In genomic region chr3:197468866-197469382, GRCh38 we compare ENCODE assay signal across 19 cellular contexts.
A peak's percentile ranks its signal among the peaks of the same experiment; 100 is the strongest.
DNase-seq lines count a peak whose midpoint lies in the region; ATAC-seq, FAIRE-seq and TF ChIP-seq lines count a peak whose summit lies in the region.
"Had no signal": no experiment of that assay in that cellular context is flagged by ENCODE, and none has a peak within 500 bp of the region (broad histone marks: within the 10 kb centered on the region; RNA-seq: fewer than 3 reads in every experiment).

No MANE protein-coding gene starts in this region.

- no TSS peak for BruUV-seq in Caco-2 (replicated peaks; lab: Mats Ljungman, UMichigan)

- no peaks in the 10 kb centered on the region for H3K27me3 Mint-ChIP-seq in Caco-2 (ENCODE audit: insufficient read depth, unreplicated experiment)
- H3K27me3 Mint-ChIP-seq in osteocyte (ENCODE audit: unreplicated experiment), result no peaks in the 10 kb centered on the region
- peaks cover 21 to 35% of the 10 kb centered on the region in 2 donors for H3K27me3 Mint-ChIP-seq in T-cell

- no peak for ATAC-seq in T-cell (replicated peaks in 1 of 4)
- ATAC-seq: activated CD8-positive, alpha-beta T cell treated with anti-CD3 and anti-CD28 coated beads, Interleukin-2, amount 10 ng/mL, durations not matched to agents 7 days and 5 days had no signal

- H3K36me3 Mint-ChIP-seq in Caco-2 (ENCODE audit: insufficient read depth, unreplicated experiment) (no peaks in the 10 kb centered on the region), osteocyte (ENCODE audit: unreplicated experiment) (no peaks in the 10 kb centered on the region), T-cell (no peaks in the 10 kb centered on the region)
- H3K36me3 Mint-ChIP-seq: IgD-negative memory B cell had no signal

- H3K9me3 Mint-ChIP-seq in Caco-2 (ENCODE audit: unreplicated experiment) (peaks cover under 1% of the 10 kb centered on the region), osteocyte (ENCODE audit: unreplicated experiment) (no peaks in the 10 kb centered on the region), T-cell (no peaks in the 10 kb centered on the region)
- H3K9me3 Mint-ChIP-seq: activated naive CD4-positive, alpha-beta T cell treated with anti-CD3 and anti-CD28 coated beads for 36 hours; IgD-negative memory B cell had no signal

- no peak overlapping the region for H3K27ac Mint-ChIP-seq in Caco-2 (ENCODE audit: unreplicated experiment)
- peak overlapping the region; percentile 77 for H3K27ac Mint-ChIP-seq in osteocyte (ENCODE audit: unreplicated experiment)
- no peak overlapping the region for H3K27ac Mint-ChIP-seq in T-cell
- H3K27ac Mint-ChIP-seq: activated CD8-positive, alpha-beta T cell treated with anti-CD3 and anti-CD28 coated beads, Interleukin-2, amount 10 ng/mL, durations not matched to agents 7 days and 5 days; activated naive CD4-positive, alpha-beta T cell treated with anti-CD3 and anti-CD28 coated beads for 36 hours; IgD-negative memory B cell had no signal

- peak; percentile 22 to 57 for DNase-seq in Caco-2
- peak; percentile 57 for DNase-seq in RCC 7860 (ENCODE audit: low spot score)
- DNase-seq in fibroblast of pulmonary artery (ENCODE audit: low read depth), result peak; percentile 64
- no peak for DNase-seq in osteocyte (ENCODE audit: extremely low spot score, unreplicated experiment)
- DNase-seq in NCI-H2107 (lab: John Stamatoyannopoulos, UW), result no peak
- DNase-seq in T-cell, result no peak
- DNase-seq in KG1 (lab: John Stamatoyannopoulos, UW), result no peak
- DNase-seq in stimulated activated CD4-positive, alpha-beta T cell treated with anti-CD3 and anti-CD28 coated beads, Interleukin-4, amount 100 ng/mL, for 1 hour, result no peak
- DNase-seq: activated CD8-positive, alpha-beta T cell treated with anti-CD3 and anti-CD28 coated beads, Interleukin-2, amount 10 ng/mL, durations not matched to agents 7 days and 5 days; activated naive CD4-positive, alpha-beta T cell treated with anti-CD3 and anti-CD28 coated beads for 36 hours; cortex of kidney; left ventricle myocardium inferior; NCI-H1436 treated with DMSO at 0.1 percent for 48 hours; NCI-H526; Right ventricle myocardium superior had no signal

- CTCF ChIA-PET in Caco-2 (lab: Charles Lee), result interaction anchor here (1.0 kb wide), 1 partner anchor 15 kb away, joined by 4 read pairs; no protein-coding TSS in a partner anchor
- CTCF ChIA-PET in T-cell (lab: Charles Lee), result no interaction called here

- H3K4me1 Mint-ChIP-seq in Caco-2 (ENCODE audit: low read depth, unreplicated experiment) (peaks cover 50% of the 10 kb centered on the region), osteocyte (ENCODE audit: unreplicated experiment) (peaks cover 72% of the 10 kb centered on the region), T-cell (no peaks in the 10 kb centered on the region)
- H3K4me1 Mint-ChIP-seq: IgD-negative memory B cell had no signal

- intact Hi-C loops in Caco-2 (cut with micrococcal nuclease; ENCODE audit: unreplicated experiment), result loop anchor here (5.0 kb wide), 1 partner anchor 33 kb away; no protein-coding TSS in a partner anchor

- H3K36me3 ChIP-seq in Caco-2 (ENCODE audit: control insufficient read depth, insufficient read depth, low read length), result no peaks in the 10 kb centered on the region
- H3K36me3 ChIP-seq: left ventricle myocardium inferior, neutrophil had no signal

- no peaks in the 10 kb centered on the region for H3K27me3 ChIP-seq in Caco-2 (replicated peaks; ENCODE audit: control insufficient read depth, insufficient read depth, low read length)

- H3K4me3 ChIP-seq in Caco-2 (ENCODE audit: low read depth, low read length) (no peak overlapping the region), fibroblast of pulmonary artery (replicated peaks; ENCODE audit: low read depth, low read length) (no peak overlapping the region)
- H3K4me3 ChIP-seq: left ventricle myocardium inferior had no signal

- H3K4me1 ChIP-seq in Caco-2, result peaks cover 57% of the 10 kb centered on the region

- no peaks in the 10 kb centered on the region for H3K9me3 ChIP-seq in Caco-2
- H3K9me3 ChIP-seq: left ventricle myocardium inferior, neutrophil had no signal

- POLR2A ChIA-PET in Caco-2 (lab: Charles Lee) (no interaction called here), T-cell (lab: Charles Lee) (no interaction called here)

- no peak overlapping the region for H3K4me3 Mint-ChIP-seq in Caco-2 (ENCODE audit: unreplicated experiment)
- H3K4me3 Mint-ChIP-seq in osteocyte (ENCODE audit: unreplicated experiment), result no peak overlapping the region
- no peak overlapping the region for H3K4me3 Mint-ChIP-seq in T-cell
- H3K4me3 Mint-ChIP-seq: activated CD8-positive, alpha-beta T cell treated with anti-CD3 and anti-CD28 coated beads, Interleukin-2, amount 10 ng/mL, durations not matched to agents 7 days and 5 days; activated naive CD4-positive, alpha-beta T cell treated with anti-CD3 and anti-CD28 coated beads for 36 hours; IgD-negative memory B cell had no signal

- TF ChIP-seq CTCF in Caco-2 (IDR thresholded peaks at IDR 0.05; ENCODE audit: insufficient read depth in 1 of 2, low read depth in 1 of 2, low read length in 1 of 2, severe bottlenecking in 1 of 2, unreplicated experiment in 1 of 2), result no peak
- TF ChIP-seq CTCF in fibroblast of pulmonary artery (IDR thresholded peaks at IDR 0.05; ENCODE audit: low read length, missing control alignments), result no peak
- no peak for TF ChIP-seq CTCF in osteocyte (IDR thresholded peaks at IDR 0.05)

- peak; percentile 78 for FAIRE-seq in RCC 7860 (lab: Jason Lieb, UNC)
- FAIRE-seq: frontal cortex, GM18507 had no signal

Comparison
In these comparisons a context has a peak if more than half of its experiments do, and no peak if none do; other contexts are left out.
1. DNase-seq: peak in Caco-2 (2 of 2), RCC 7860 (single experiment) and fibroblast of pulmonary artery (single experiment); none in osteocyte (single experiment), NCI-H2107 (single experiment), T-cell (0 of 34), KG1 (single experiment) and stimulated activated CD4-positive, alpha-beta T cell treated with anti-CD3 and anti-CD28 coated beads, Interleukin-4, amount 100 ng/mL, for 1 hour (single experiment).